Comparison of ENCODE assay signal across 31 cellular contexts in the genomic region with DNA sequence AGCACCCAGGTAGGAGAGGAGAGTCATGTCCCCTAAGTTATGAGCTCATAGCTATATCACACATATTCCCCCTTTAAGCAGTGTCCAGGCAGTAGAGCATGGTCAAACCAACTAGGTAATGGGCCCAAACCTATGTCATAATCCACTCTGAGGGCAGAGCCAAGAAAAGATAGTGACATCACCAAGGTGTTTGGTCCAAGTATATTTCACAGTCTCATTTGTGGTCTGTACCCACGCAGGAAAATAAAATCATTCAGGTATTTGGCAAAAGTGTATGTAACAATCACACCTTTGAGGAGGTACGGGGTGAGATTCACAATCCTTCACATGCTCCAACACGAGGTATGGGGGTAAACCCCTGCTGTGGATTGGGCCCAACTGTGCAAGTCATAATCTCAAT.
A peak's percentile ranks its signal among the peaks of the same experiment; 100 is the strongest.
DNase-seq lines count a peak whose midpoint lies in the region; ATAC-seq, FAIRE-seq and TF ChIP-seq lines count a peak whose summit lies in the region.
"Had no signal": no experiment of that assay in that cellular context is flagged by ENCODE, and none has a peak within 500 bp of the region (broad histone marks: within the 10 kb centered on the region; RNA-seq: fewer than 3 reads in every experiment).

No MANE protein-coding gene starts in this region.

- no peaks in the 10 kb centered on the region for H3K79me2 ChIP-seq in HepG2 (ENCODE audit: insufficient read depth, low read length)

- H3K27me3 ChIP-seq in HepG2 (ENCODE audit: control insufficient read depth in 1 of 2, insufficient read depth in 2 of 2, low read length in 2 of 2) (no peaks in the 10 kb centered on the region), right lobe of liver (no peaks in the 10 kb centered on the region), esophagus muscularis mucosa (peaks cover 0 to 15% (median 0%) of the 10 kb centered on the region in 4 donors)
- H3K27me3 ChIP-seq: BE2C; BLaER1; BLaER1 treated with 17β-estradiol and CSF1 and Interleukin-3, amounts not matched to agents 10 nM and 100 nM had no signal

- no peaks in the 10 kb centered on the region for H4K20me1 ChIP-seq in HepG2 (ENCODE audit: insufficient read depth, low read length)
- H4K20me1 ChIP-seq: BLaER1; BLaER1 treated with 17β-estradiol and CSF1 and Interleukin-3, amounts not matched to agents 10 nM and 100 nM had no signal

- TF ChIP-seq CTCF in HepG2 (CRISPR knock-in tag; IDR thresholded peaks at IDR 0.05) (no peak), right lobe of liver (IDR thresholded peaks at IDR 0.05) (no peak), esophagus muscularis mucosa (IDR thresholded peaks at IDR 0.05) (no peak)

- TF ChIP-seq EP300 in HepG2 (IDR thresholded peaks at IDR 0.05; ENCODE audit: low read depth in 2 of 2, low read length in 2 of 2) (no peak), HepG2 (CRISPR knock-in tag; IDR thresholded peaks at IDR 0.05; ENCODE audit: borderline replicate concordance) (no peak), esophagus muscularis mucosa (IDR thresholded peaks at IDR 0.05) (no peak)

- H3K9ac ChIP-seq in HepG2 (ENCODE audit: insufficient read depth, low read depth, low read length) = no peak overlapping the region
- H3K9ac ChIP-seq: BLaER1; BLaER1 treated with 17β-estradiol and CSF1 and Interleukin-3, amounts not matched to agents 10 nM and 100 nM had no signal

- H3K4me3 ChIP-seq in HepG2 (replicated peaks in 1 of 3; ENCODE audit: insufficient read depth in 1 of 3, low read depth in 2 of 3, low read length in 3 of 3) = no peak overlapping the region
- no peak overlapping the region for H3K4me3 ChIP-seq in right lobe of liver
- no peak overlapping the region for H3K4me3 ChIP-seq in esophagus muscularis mucosa
- H3K4me3 ChIP-seq: A549; BLaER1; BLaER1 treated with 17β-estradiol and CSF1 and Interleukin-3, amounts not matched to agents 10 nM and 100 nM had no signal

- 4% methylated on average over 3 of the region's 3 CpGs for WGBS in HepG2 (ENCODE audit: low lambda C conversion rate)
- 43% methylated on average over 3 of the region's 3 CpGs for WGBS in right lobe of liver (ENCODE audit: insufficient coverage, low coverage, low lambda C conversion rate, missing lambda C conversion rate)
- 50% methylated on average over 1 of the region's 3 CpGs for WGBS in esophagus muscularis mucosa

- DNase-seq in HepG2 (ENCODE audit: low spot score) (no peak), right lobe of liver (no peak), esophagus muscularis mucosa (ENCODE audit: extremely low spot score) (peak; percentile 68)
- DNase-seq: 8988T; ACHN; AML-193; BE2C; C1 segment of cervical spinal cord; Caco-2; Calu3; CD4-positive, alpha-beta memory T cell; CD4-positive, alpha-beta T cell; CD4-positive, CD25-positive, alpha-beta regulatory T cell; CD8-positive, alpha-beta memory T cell; CD8-positive, alpha-beta T cell; COR-L47; DMS 273 treated with DMSO at 0.1 percent for 48 hours; DMS153; DMS53; DMS79; DMS79 treated with DMSO at 0.1 percent for 48 hours; DND-41; EL had no signal

- no peak for ATAC-seq in HepG2
- ATAC-seq in right lobe of liver = no peak
- ATAC-seq in SK-N-SH treated with all-trans-retinoic acid at 6 μM for 48 hours = no peak
- ATAC-seq: A549; CD8-positive, alpha-beta T cell had no signal

- intact Hi-C loops in HepG2 (cut with micrococcal nuclease; ENCODE audit: unreplicated experiment) = no loop called here
- intact Hi-C loops in right lobe of liver (cut with DNase I) = no loop called here
- intact Hi-C loops in esophagus muscularis mucosa (cut with DNase I) = no loop called here

- no TSS peak for BruUV-seq in HepG2 (replicated peaks; lab: Mats Ljungman, UMichigan)

- H3K36me3 ChIP-seq in HepG2 (replicated peaks in 1 of 2; ENCODE audit: control insufficient read depth in 1 of 2, insufficient read depth in 2 of 2, low read length in 2 of 2) (no peaks in the 10 kb centered on the region), right lobe of liver (no peaks in the 10 kb centered on the region), esophagus muscularis mucosa (no peaks in the 10 kb centered on the region)
- H3K36me3 ChIP-seq: BE2C; BLaER1; BLaER1 treated with 17β-estradiol and CSF1 and Interleukin-3, amounts not matched to agents 10 nM and 100 nM had no signal

- no peak for TF ChIP-seq RAD21 in HepG2 (CRISPR knock-in tag; IDR thresholded peaks at IDR 0.05)

- in situ Hi-C loops in HepG2 (cut with HindIII; ENCODE audit: extremely low pct_ligation_motif_present, low pct_unique_long_range_greater_than_20kb) = no loop called here

- FAIRE-seq in HepG2 (lab: Jason Lieb, UNC) = no peak
- FAIRE-seq: A204.1, A549, D721Med had no signal

- peaks cover 100% of the 10 kb centered on the region for H3K9me3 ChIP-seq in HepG2 (ENCODE audit: low read length)
- H3K9me3 ChIP-seq in right lobe of liver = no peaks in the 10 kb centered on the region
- H3K9me3 ChIP-seq in esophagus muscularis mucosa = peaks cover 0 to 19% (median 8%) of the 10 kb centered on the region in 4 donors
- H3K9me3 ChIP-seq: A549, Caco-2 had no signal

- POLR2A ChIA-PET in HepG2 (lab: Yijun Ruan, JAX) = no interaction called here

- TF ChIP-seq POLR2A in HepG2 (IDR thresholded peaks at IDR 0.05; ENCODE audit: insufficient read depth in 1 of 2, low read depth in 2 of 2, low read length in 2 of 2) = no peak
- no peak for TF ChIP-seq POLR2A in right lobe of liver (IDR thresholded peaks at IDR 0.05)
- no peak for TF ChIP-seq POLR2A in esophagus muscularis mucosa (IDR thresholded peaks at IDR 0.05; ENCODE audit: low read depth)

- CTCF ChIA-PET in HepG2 (lab: Yijun Ruan, JAX; ENCODE audit: low intra/inter-chr PET ratio, low total read pairs) = no interaction called here

- H3K27ac ChIP-seq in HepG2 (ENCODE audit: extremely low read length, insufficient read depth, low read length) (no peak overlapping the region), right lobe of liver (no peak overlapping the region), esophagus muscularis mucosa (replicated peaks in 1 of 4) (no peak overlapping the region)
- H3K27ac ChIP-seq: 22Rv1; A549; BLaER1; BLaER1 treated with 17β-estradiol and CSF1 and Interleukin-3, amounts not matched to agents 10 nM and 100 nM; C4-2B had no signal

- no peak overlapping the region for H2AFZ ChIP-seq in HepG2 (ENCODE audit: low read length)

- no peak overlapping the region for H3K4me2 ChIP-seq in HepG2 (ENCODE audit: low read depth, low read length)
- H3K4me2 ChIP-seq: A549; BLaER1; BLaER1 treated with 17β-estradiol and CSF1 and Interleukin-3, amounts not matched to agents 10 nM and 100 nM had no signal

- H3K4me1 ChIP-seq in HepG2 (ENCODE audit: insufficient read depth, low read length) (no peaks in the 10 kb centered on the region), right lobe of liver (no peaks in the 10 kb centered on the region), esophagus muscularis mucosa (no peaks in the 10 kb centered on the region)
- H3K4me1 ChIP-seq: A549, BE2C, BLaER1, Caco-2 had no signal

TF ChIP-seq in HepG2, 621 proteins besides CTCF, POLR2A, EP300 and RAD21:
- TF ChIP-seq CREB1 (IDR thresholded peaks at IDR 0.05) (peak; percentile 40; the same call in 1 of the 2 replicates), CREB1 (CRISPR knock-in tag; IDR thresholded peaks at IDR 0.05) (no peak), ATF7 (IDR thresholded peaks at IDR 0.05) (peak; percentile 62), ATF7 (CRISPR knock-in tag; IDR thresholded peaks at IDR 0.05) (no peak), GABPB1 (CRISPR knock-in tag; IDR thresholded peaks at IDR 0.05) (no peak)

TF ChIP-seq in SK-N-SH treated with all-trans-retinoic acid at 6 μM for 48 hours, 23 proteins besides CTCF, POLR2A, EP300 and RAD21:
- TF ChIP-seq, protein P1, sequence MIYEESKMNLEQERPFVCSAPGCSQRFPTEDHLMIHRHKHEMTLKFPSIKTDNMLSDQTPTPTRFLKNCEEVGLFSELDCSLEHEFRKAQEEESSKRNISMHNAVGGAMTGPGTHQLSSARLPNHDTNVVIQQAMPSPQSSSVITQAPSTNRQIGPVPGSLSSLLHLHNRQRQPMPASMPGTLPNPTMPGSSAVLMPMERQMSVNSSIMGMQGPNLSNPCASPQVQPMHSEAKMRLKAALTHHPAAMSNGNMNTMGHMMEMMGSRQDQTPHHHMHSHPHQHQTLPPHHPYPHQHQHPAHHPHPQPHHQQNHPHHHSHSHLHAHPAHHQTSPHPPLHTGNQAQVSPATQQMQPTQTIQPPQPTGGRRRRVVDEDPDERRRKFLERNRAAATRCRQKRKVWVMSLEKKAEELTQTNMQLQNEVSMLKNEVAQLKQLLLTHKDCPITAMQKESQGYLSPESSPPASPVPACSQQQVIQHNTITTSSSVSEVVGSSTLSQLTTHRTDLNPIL (CRISPR knock-in tag; IDR thresholded peaks at IDR 0.05; ENCODE audit: low read depth) = no peak
- TF ChIP-seq ZNF8 (CRISPR knock-in tag; IDR thresholded peaks at IDR 0.05) (no peak), ZFP30 (CRISPR knock-in tag; IDR thresholded peaks at IDR 0.05) (no peak), TOX (CRISPR knock-in tag; IDR thresholded peaks at IDR 0.05; ENCODE audit: borderline replicate concordance) (no peak)
- TF ChIP-seq, protein P2, sequence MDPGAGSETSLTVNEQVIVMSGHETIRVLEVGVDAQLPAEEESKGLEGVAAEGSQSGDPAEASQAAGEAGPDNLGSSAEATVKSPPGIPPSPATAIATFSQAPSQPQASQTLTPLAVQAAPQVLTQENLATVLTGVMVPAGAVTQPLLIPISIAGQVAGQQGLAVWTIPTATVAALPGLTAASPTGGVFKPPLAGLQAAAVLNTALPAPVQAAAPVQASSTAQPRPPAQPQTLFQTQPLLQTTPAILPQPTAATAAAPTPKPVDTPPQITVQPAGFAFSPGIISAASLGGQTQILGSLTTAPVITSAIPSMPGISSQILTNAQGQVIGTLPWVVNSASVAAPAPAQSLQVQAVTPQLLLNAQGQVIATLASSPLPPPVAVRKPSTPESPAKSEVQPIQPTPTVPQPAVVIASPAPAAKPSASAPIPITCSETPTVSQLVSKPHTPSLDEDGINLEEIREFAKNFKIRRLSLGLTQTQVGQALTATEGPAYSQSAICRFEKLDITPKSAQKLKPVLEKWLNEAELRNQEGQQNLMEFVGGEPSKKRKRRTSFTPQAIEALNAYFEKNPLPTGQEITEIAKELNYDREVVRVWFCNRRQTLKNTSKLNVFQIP (CRISPR knock-in tag; IDR thresholded peaks at IDR 0.05; ENCODE audit: borderline replicate concordance, low read depth) = no peak
